In the genomic region with DNA sequence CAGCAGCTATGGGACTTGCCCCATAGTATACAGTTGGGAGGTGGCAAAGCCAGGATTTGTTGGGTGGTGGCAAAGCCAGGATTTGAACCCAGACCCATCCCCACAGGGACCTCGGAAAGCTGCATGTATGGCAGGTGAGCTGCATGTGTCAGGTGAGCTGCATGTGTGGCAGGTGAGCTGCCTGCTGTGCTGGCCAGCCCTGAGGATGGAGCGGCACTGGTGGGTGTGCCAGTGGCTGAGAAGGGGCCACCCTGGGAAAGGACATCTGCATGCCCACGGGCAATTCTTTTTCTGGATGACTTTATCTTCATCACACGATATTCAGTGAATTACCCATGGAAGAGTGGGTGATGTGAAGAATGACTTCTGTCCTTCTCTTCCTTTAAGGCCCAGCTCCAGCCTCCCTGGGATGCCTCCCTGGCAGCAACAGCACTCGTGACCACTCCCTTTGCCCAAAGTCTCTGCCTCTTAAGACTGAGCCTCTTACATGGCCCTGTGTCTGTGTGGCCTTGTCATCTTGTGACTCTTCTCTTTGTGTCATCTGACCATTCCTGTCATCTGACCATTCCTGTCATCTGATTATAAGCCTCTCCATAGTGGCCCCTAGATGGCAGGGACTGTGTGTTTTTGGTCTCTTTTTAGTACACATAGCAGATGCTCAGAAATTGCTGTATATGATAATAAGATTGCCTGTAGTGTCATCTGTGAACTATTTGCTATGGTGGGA, we compare ENCODE assay signal across 23 cellular contexts. TPM values are rescaled to one million over a fixed set of nuclear protein-coding genes. Genes with fewer than 3 reads are reported as not detected.
DNase-seq lines count a peak whose midpoint lies in the region; ATAC-seq, FAIRE-seq and TF ChIP-seq lines count a peak whose summit lies in the region.
"Had no signal": no experiment of that assay in that cellular context is flagged by ENCODE, and none has a peak within 500 bp of the region (broad histone marks: within the 10 kb centered on the region; RNA-seq: fewer than 3 reads in every experiment).

No MANE protein-coding gene starts in this region.

- no peaks in the 10 kb centered on the region for H3K4me1 Mint-ChIP-seq in osteocyte (ENCODE audit: unreplicated experiment)

- H3K4me3 Mint-ChIP-seq in osteocyte (ENCODE audit: unreplicated experiment): no peak overlapping the region
- H3K4me3 Mint-ChIP-seq: CD14-positive monocyte; CD8-positive, alpha-beta T cell had no signal

- TF ChIP-seq CTCF in A549 (IDR thresholded peaks at IDR 0.05) (no peak), osteocyte (IDR thresholded peaks at IDR 0.05) (no peak)

- POLR2A ChIA-PET in A549 (lab: Yijun Ruan, JAX): no interaction called here

- ATAC-seq in A549: peak; percentile 22 to 54; a peak in 2 of 6 replicates
- ATAC-seq: CD8-positive, alpha-beta T cell had no signal

- no peaks in the 10 kb centered on the region for H3K36me3 Mint-ChIP-seq in osteocyte (ENCODE audit: unreplicated experiment)
- H3K36me3 Mint-ChIP-seq: CD14-positive monocyte; CD8-positive, alpha-beta T cell had no signal

- no peaks in the 10 kb centered on the region for H3K27me3 Mint-ChIP-seq in osteocyte (ENCODE audit: unreplicated experiment)

- no peak overlapping the region for H3K27ac ChIP-seq in A549

- no peaks in the 10 kb centered on the region for H3K9me3 ChIP-seq in A549
- H3K9me3 ChIP-seq: HAP-1 had no signal

- no peak overlapping the region for H3K4me3 ChIP-seq in A549
- H3K4me3 ChIP-seq: HAP-1 had no signal

- TF ChIP-seq RAD21 in A549 (conservative IDR thresholded peaks at IDR 0.05 in 1 of 2, IDR thresholded peaks at IDR 0.05 in 1 of 2): no peak

- CTCF ChIA-PET in A549 (lab: Yijun Ruan, JAX): interaction anchor here (1.0 kb wide), 1 partner anchor 12 kb away, joined by 3 read pairs; no protein-coding TSS in a partner anchor

- DNase-seq in A549 (ENCODE audit: low read depth in 1 of 2, low spot score in 1 of 2) (no peak), OCI-M1 (lab: John Stamatoyannopoulos, UW) (peak; percentile 27), ecto neural progenitor cell (ENCODE audit: low spot score) (peak; percentile 29), osteocyte (ENCODE audit: extremely low spot score, unreplicated experiment) (peak; percentile 81), AG08395 (ENCODE audit: low spot score) (no peak), SKM-1 (lab: John Stamatoyannopoulos, UW; ENCODE audit: unreplicated experiment) (no peak), mesenteric fat pad (ENCODE audit: low spot score) (no peak)
- DNase-seq: CD8-positive, alpha-beta T cell; COR-L47; DMS153; DMS79 treated with DMSO at 0.1 percent for 48 hours; EL; GOT3 had no signal

- H3K27ac Mint-ChIP-seq in osteocyte (ENCODE audit: unreplicated experiment): no peak overlapping the region
- H3K27ac Mint-ChIP-seq: CD8-positive, alpha-beta T cell had no signal

- no peak overlapping the region for H3K4me2 ChIP-seq in A549

- H3K9me3 Mint-ChIP-seq in osteocyte (ENCODE audit: unreplicated experiment): no peaks in the 10 kb centered on the region
- H3K9me3 Mint-ChIP-seq: CD8-positive, alpha-beta T cell had no signal

- WGBS in A549 (ENCODE audit: missing lambda C conversion rate): 49% methylated on average over 4 of the region's 5 CpGs

- no peaks in the 10 kb centered on the region for H3K4me1 ChIP-seq in A549

- TF ChIP-seq EP300 in A549 (IDR thresholded peaks at IDR 0.05): no peak

- TF ChIP-seq POLR2A in A549 (IDR thresholded peaks at IDR 0.05; ENCODE audit: low read length): no peak

- no peak for FAIRE-seq in A549 (lab: Jason Lieb, UNC)
- FAIRE-seq: A204.1, D721Med, G401.6, GM12891, GM19239 had no signal

TF ChIP-seq in A549, 52 proteins besides CTCF, POLR2A, EP300 and RAD21:
- TF ChIP-seq FOXS1 (CRISPR knock-in tag; IDR thresholded peaks at IDR 0.05) (no peak), ZNF302 (CRISPR knock-in tag; IDR thresholded peaks at IDR 0.05) (no peak), HOXB5 (CRISPR knock-in tag; IDR thresholded peaks at IDR 0.05) (no peak), RARB (CRISPR knock-in tag; IDR thresholded peaks at IDR 0.05) (no peak), CHD2 (IDR thresholded peaks at IDR 0.05; ENCODE audit: low read length, partially characterized antibody) (no peak)
- TF ChIP-seq, protein P1, sequence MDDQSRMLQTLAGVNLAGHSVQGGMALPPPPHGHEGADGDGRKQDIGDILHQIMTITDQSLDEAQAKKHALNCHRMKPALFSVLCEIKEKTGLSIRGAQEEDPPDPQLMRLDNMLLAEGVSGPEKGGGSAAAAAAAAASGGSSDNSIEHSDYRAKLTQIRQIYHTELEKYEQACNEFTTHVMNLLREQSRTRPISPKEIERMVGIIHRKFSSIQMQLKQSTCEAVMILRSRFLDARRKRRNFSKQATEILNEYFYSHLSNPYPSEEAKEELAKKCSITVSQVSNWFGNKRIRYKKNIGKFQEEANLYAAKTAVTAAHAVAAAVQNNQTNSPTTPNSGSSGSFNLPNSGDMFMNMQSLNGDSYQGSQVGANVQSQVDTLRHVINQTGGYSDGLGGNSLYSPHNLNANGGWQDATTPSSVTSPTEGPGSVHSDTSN (IDR thresholded peaks at IDR 0.05): no peak
- TF ChIP-seq, protein P2, sequence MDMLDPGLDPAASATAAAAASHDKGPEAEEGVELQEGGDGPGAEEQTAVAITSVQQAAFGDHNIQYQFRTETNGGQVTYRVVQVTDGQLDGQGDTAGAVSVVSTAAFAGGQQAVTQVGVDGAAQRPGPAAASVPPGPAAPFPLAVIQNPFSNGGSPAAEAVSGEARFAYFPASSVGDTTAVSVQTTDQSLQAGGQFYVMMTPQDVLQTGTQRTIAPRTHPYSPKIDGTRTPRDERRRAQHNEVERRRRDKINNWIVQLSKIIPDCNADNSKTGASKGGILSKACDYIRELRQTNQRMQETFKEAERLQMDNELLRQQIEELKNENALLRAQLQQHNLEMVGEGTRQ (IDR thresholded peaks at IDR 0.05): peak; percentile 49; the same call in 1 of the 2 replicates

RNA-seq across cellular contexts. Expression of gene CLEC2L, which starts 25.0 kb away (rescaled TPM):
- 0.28 TPM in 1 of 2 replicates, not detected in the other for polyA plus RNA-seq in A549 (2011; rRNA removed)
- 0.09 and 0.14 TPM in 2 replicates for polyA plus RNA-seq in A549 (2012; cell fraction: cytosol; rRNA removed)
- polyA plus RNA-seq in A549 (2012; cell fraction: nucleus; rRNA removed): 0.06 and 0.24 TPM in 2 replicates
- polyA plus RNA-seq in A549 (2017; fragmentation: RNase III; extraction: RNeasy Plus Mini Kit Qiagen cat#74134 plus additional on column Dnase treatment): 0.13 TPM in 1 of 3 replicates, not detected in the others
- 0.44 TPM in 1 of 2 replicates, not detected in the other for polyA minus RNA-seq in A549 (2011; rRNA and poly(A)+ RNA removed)
- not detected in 2 replicates for total RNA-seq in osteocyte
- not detected for total RNA-seq in mesenteric fat pad
- total RNA-seq: CD8-positive, alpha-beta T cell; HT1080 had no signal
- polyA plus RNA-seq: AG04450, BJ, CD14-positive monocyte had no signal

Comparison
In these comparisons a context has a peak if more than half of its experiments do, and no peak if none do; other contexts are left out.
1. DNase-seq: peak in OCI-M1 (single experiment), ecto neural progenitor cell (single experiment) and osteocyte (single experiment); none in A549 (0 of 2), AG08395 (single experiment), SKM-1 (single experiment) and mesenteric fat pad (single experiment).